Comparison of ENCODE assay signal across 15 cellular contexts in the genomic region with DNA sequence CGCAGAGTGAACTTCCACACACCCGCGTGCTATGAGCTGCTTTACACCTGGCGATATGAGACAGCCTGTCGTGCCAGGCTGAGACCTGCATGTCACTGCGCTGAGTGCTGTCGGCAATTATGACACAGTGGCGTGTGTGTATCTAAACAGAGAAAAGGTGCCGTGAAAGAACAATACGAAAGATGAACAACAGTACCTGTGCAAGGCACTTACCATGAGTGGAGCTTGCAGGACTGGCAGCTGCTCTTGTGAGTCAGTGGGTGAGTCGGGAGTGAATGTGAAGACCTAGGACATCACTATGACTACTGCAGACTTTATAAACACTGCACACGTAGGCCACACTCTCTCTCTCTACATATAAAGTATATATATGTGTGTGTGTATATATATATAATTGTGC.
DNase-seq lines count a peak whose midpoint lies in the region; ATAC-seq and TF ChIP-seq lines count a peak whose summit lies in the region.
"Had no signal": no experiment of that assay in that cellular context is flagged by ENCODE, and none has a peak within 500 bp of the region (broad histone marks: within the 10 kb centered on the region; RNA-seq: fewer than 3 reads in every experiment).

No MANE protein-coding gene starts in this region.

- no peaks in the 10 kb centered on the region for H3K36me3 Mint-ChIP-seq in activated CD4-positive, alpha-beta T cell treated with anti-CD3 and anti-CD28 coated beads, Interleukin-2, amount 10 ng/mL, durations not matched to agents 24 days and 14 days (ENCODE audit: low read depth)
- H3K36me3 Mint-ChIP-seq in activated naive CD4-positive, alpha-beta T cell treated with anti-CD3 and anti-CD28 coated beads, Interleukin-2, amount 50 U/mL, for 72 hours, result peaks cover 12 to 36% of the 10 kb centered on the region in 2 donors
- H3K36me3 Mint-ChIP-seq in mesothelial cell of epicardium, result no peaks in the 10 kb centered on the region
- H3K36me3 Mint-ChIP-seq: immature natural killer cell had no signal

- H3K27ac Mint-ChIP-seq in activated CD4-positive, alpha-beta T cell treated with anti-CD3 and anti-CD28 coated beads, Interleukin-2, amount 10 ng/mL, durations not matched to agents 24 days and 14 days, result peak overlapping the region; percentile 7
- H3K27ac Mint-ChIP-seq in activated naive CD4-positive, alpha-beta T cell treated with anti-CD3 and anti-CD28 coated beads, Interleukin-2, amount 50 U/mL, for 72 hours, result peak overlapping the region; percentile 97 to 99
- H3K27ac Mint-ChIP-seq in mesothelial cell of epicardium, result no peak overlapping the region

- intact Hi-C loops in activated CD4-positive, alpha-beta T cell treated with anti-CD3 and anti-CD28 coated beads, Interleukin-2, amount 10 ng/mL, durations not matched to agents 24 days and 14 days (cut with micrococcal nuclease), result loop anchor here (2.0 to 5.0 kb wide), 4 partner anchors 13 to 324 kb away; no protein-coding TSS in a partner anchor
- intact Hi-C loops in thyroid gland (cut with DNase I), result no loop called here

- TF ChIP-seq POLR2A in thyroid gland (IDR thresholded peaks at IDR 0.05), result no peak

- no peaks in the 10 kb centered on the region for H3K9me3 ChIP-seq in thyroid gland
- H3K9me3 ChIP-seq: ascending aorta, gastroesophageal sphincter had no signal

- no peak overlapping the region for H3K4me3 ChIP-seq in thyroid gland (replicated peaks in 1 of 3)
- H3K4me3 ChIP-seq: ascending aorta, gastroesophageal sphincter had no signal

- 81 to 82% methylated on average over 12 of the region's 12 CpGs for WGBS in thyroid gland, 2 donors

- no peak overlapping the region for H3K27ac ChIP-seq in thyroid gland
- H3K27ac ChIP-seq: ascending aorta, gastroesophageal sphincter had no signal

- H3K27me3 Mint-ChIP-seq in activated CD4-positive, alpha-beta T cell treated with anti-CD3 and anti-CD28 coated beads, Interleukin-2, amount 10 ng/mL, durations not matched to agents 24 days and 14 days, result no peaks in the 10 kb centered on the region
- H3K27me3 Mint-ChIP-seq in mesothelial cell of epicardium (ENCODE audit: low read depth), result peaks cover 38% of the 10 kb centered on the region

- H3K36me3 ChIP-seq in thyroid gland, result no peaks in the 10 kb centered on the region
- H3K36me3 ChIP-seq: ascending aorta, gastroesophageal sphincter had no signal

- ATAC-seq in activated naive CD4-positive, alpha-beta T cell treated with anti-CD3 and anti-CD28 coated beads, Interleukin-2, amount 50 U/mL, for 72 hours, result peak; percentile 37 to 64
- ATAC-seq: gastroesophageal sphincter had no signal

- H3K4me1 ChIP-seq in thyroid gland, result no peaks in the 10 kb centered on the region
- H3K4me1 ChIP-seq: ascending aorta had no signal

- H3K4me3 Mint-ChIP-seq in activated CD4-positive, alpha-beta T cell treated with anti-CD3 and anti-CD28 coated beads, Interleukin-2, amount 10 ng/mL, durations not matched to agents 24 days and 14 days, result no peak overlapping the region
- no peak overlapping the region for H3K4me3 Mint-ChIP-seq in mesothelial cell of epicardium
- H3K4me3 Mint-ChIP-seq: immature natural killer cell had no signal

- DNase-seq in activated CD4-positive, alpha-beta T cell treated with anti-CD3 and anti-CD28 coated beads, Interleukin-2, amount 10 ng/mL, durations not matched to agents 24 days and 14 days, result no peak
- DNase-seq in activated CD4-positive, alpha-beta T cell treated with anti-CD3 and anti-CD28 coated beads for 1 hour, result no peak
- DNase-seq in M059J (ENCODE audit: low read depth), result peak; percentile 60
- peak in 1 of 2 donors; percentile 53 for DNase-seq in activated naive CD4-positive, alpha-beta T cell treated with anti-CD3 and anti-CD28 coated beads, Interleukin-2, amount 50 U/mL, for 72 hours (ENCODE audit: low spot score in 2 of 2)
- DNase-seq in renal cortical epithelial cell (ENCODE audit: low read depth), result peak; percentile 57
- no peak for DNase-seq in thyroid gland
- DNase-seq in mesothelial cell of epicardium (ENCODE audit: low spot score in 2 of 2, unreplicated experiment in 2 of 2), result no peak
- DNase-seq in SIG-M5 treated with dmso at 0.1 percent for 504 hours (lab: John Stamatoyannopoulos, UW; ENCODE audit: unreplicated experiment), result no peak
- DNase-seq: DMS79 treated with DMSO at 0.1 percent for 48 hours, H7, immature natural killer cell, Karpas-422, NCI-H2171 had no signal

- no peaks in the 10 kb centered on the region for H3K9me3 Mint-ChIP-seq in activated CD4-positive, alpha-beta T cell treated with anti-CD3 and anti-CD28 coated beads, Interleukin-2, amount 10 ng/mL, durations not matched to agents 24 days and 14 days
- no peaks in the 10 kb centered on the region for H3K9me3 Mint-ChIP-seq in activated naive CD4-positive, alpha-beta T cell treated with anti-CD3 and anti-CD28 coated beads, Interleukin-2, amount 50 U/mL, for 72 hours
- H3K9me3 Mint-ChIP-seq in mesothelial cell of epicardium, result no peaks in the 10 kb centered on the region
- H3K9me3 Mint-ChIP-seq: immature natural killer cell had no signal

- no peak for TF ChIP-seq CTCF in thyroid gland (IDR thresholded peaks at IDR 0.05)
- no peak for TF ChIP-seq CTCF in mesothelial cell of epicardium (IDR thresholded peaks at IDR 0.05; ENCODE audit: unreplicated experiment)

- peaks cover 68% of the 10 kb centered on the region for H3K4me1 Mint-ChIP-seq in activated CD4-positive, alpha-beta T cell treated with anti-CD3 and anti-CD28 coated beads, Interleukin-2, amount 10 ng/mL, durations not matched to agents 24 days and 14 days
- peaks cover 4% of the 10 kb centered on the region for H3K4me1 Mint-ChIP-seq in mesothelial cell of epicardium

- no peaks in the 10 kb centered on the region for H3K27me3 ChIP-seq in thyroid gland
- H3K27me3 ChIP-seq: ascending aorta had no signal

Comparison
In these comparisons a context has a peak if more than half of its experiments do, and no peak if none do; other contexts are left out.
1. DNase-seq: peak in M059J (single experiment) and renal cortical epithelial cell (single experiment); none in activated CD4-positive, alpha-beta T cell treated with anti-CD3 and anti-CD28 coated beads, Interleukin-2, amount 10 ng/mL, durations not matched to agents 24 days and 14 days (single experiment), activated CD4-positive, alpha-beta T cell treated with anti-CD3 and anti-CD28 coated beads for 1 hour (single experiment), thyroid gland (0 of 2), mesothelial cell of epicardium (0 of 2) and SIG-M5 treated with dmso at 0.1 percent for 504 hours (single experiment).